14 cellular contexts compared by ENCODE assay signal in the genomic region with DNA sequence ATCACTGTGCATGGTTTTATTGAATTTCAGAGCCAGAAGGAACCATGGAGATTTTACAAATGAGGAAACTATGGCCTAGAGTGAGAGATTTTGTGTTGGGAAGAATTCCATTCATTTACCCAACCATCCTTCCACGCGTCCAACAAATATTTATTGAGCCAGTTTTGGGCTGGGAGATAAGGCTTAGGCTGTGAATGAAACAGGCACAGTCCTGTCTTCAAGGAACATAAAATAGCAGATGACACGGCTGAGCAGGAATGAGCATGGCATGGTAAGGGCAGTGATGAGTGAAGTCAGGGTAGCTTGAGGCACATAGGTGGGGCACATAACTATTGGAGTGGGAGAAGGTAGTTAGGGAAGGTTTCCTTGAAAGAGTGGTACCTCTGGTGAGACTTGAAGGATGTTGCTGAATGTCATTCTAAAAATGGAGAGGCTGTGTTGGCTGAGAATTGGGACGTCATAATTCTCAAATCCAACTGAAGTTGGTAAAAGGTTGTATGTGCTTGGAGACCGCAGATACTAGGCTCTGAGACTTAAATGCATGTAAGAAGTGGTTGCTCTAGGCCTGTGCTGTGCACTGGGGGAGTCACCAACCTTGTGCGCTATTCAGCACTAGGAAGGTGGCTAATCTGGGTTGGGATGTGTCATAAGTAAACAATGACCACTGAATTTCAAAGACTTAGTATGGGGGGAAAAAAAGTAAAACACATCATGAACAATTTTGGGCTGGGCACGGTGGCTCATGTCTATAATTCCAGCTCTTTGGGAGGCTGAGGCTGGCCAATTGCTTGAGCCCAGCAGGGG. TPM values are rescaled to one million over a fixed set of nuclear protein-coding genes. Genes with fewer than 3 reads are reported as not detected.
A peak's percentile ranks its signal among the peaks of the same experiment; 100 is the strongest.
DNase-seq lines count a peak whose midpoint lies in the region; ATAC-seq and TF ChIP-seq lines count a peak whose summit lies in the region.
"Had no signal": no experiment of that assay in that cellular context is flagged by ENCODE, and none has a peak within 500 bp of the region (broad histone marks: within the 10 kb centered on the region; RNA-seq: fewer than 3 reads in every experiment).

No MANE protein-coding gene starts in this region.

- WGBS in sigmoid colon, 2 donors = 80 to 86% methylated on average over 7 of the region's 7 CpGs

- peak overlapping the region in 3 of 4 donors; percentile 71 to 89 (median 80) for H3K27ac ChIP-seq in sigmoid colon
- H3K27ac ChIP-seq: SK-N-MC had no signal

- in situ Hi-C loops in astrocyte of the spinal cord (cut with HindIII; ENCODE audit: low sequenced_read_pairs) = no loop called here

- H3K36me3 ChIP-seq in sigmoid colon = no peaks in the 10 kb centered on the region

- peak; percentile 24 for DNase-seq in HS-5 (ENCODE audit: low read depth)
- DNase-seq in astrocyte of the spinal cord (ENCODE audit: low read depth, low spot score) = peak; percentile 69
- peak; percentile 65 for DNase-seq in fibroblast of villous mesenchyme (ENCODE audit: low read depth)
- DNase-seq in sigmoid colon = no peak
- no peak for DNase-seq in globus pallidus (ENCODE audit: low spot score)
- no peak for DNase-seq in DMS153 treated with DMSO at 0.1 percent for 48 hours (lab: John Stamatoyannopoulos, UW; ENCODE audit: unreplicated experiment)
- no peak for DNase-seq in stimulated activated CD4-positive, alpha-beta T cell treated with anti-CD3 and anti-CD28 coated beads, Interleukin-12 subunit alpha, Interleukin-12 subunit beta, amount 100 ng/mL, for 4 hours
- DNase-seq: activated B cell treated with CpG ODN at 0.5 μM for 24 hours, mucosa of descending colon, NCI-H1417 treated with DMSO at 0.1 percent for 48 hours, NCI-H526, testis had no signal

- TF ChIP-seq EP300 in sigmoid colon (IDR thresholded peaks at IDR 0.05) = no peak

- no peaks in the 10 kb centered on the region for H3K9me3 ChIP-seq in sigmoid colon
- H3K9me3 ChIP-seq: mucosa of descending colon, testis had no signal

- H3K27me3 ChIP-seq in sigmoid colon = no peaks in the 10 kb centered on the region
- H3K27me3 ChIP-seq: testis had no signal

- no peak for ATAC-seq in HG03159 (IDR thresholded peaks at IDR 0.05; ENCODE audit: unreplicated experiment)
- ATAC-seq: mucosa of descending colon had no signal

- peaks cover 0 to 88% (median 62%) of the 10 kb centered on the region in 4 donors for H3K4me1 ChIP-seq in sigmoid colon

- TF ChIP-seq CTCF in astrocyte of the spinal cord (IDR thresholded peaks at IDR 0.05; ENCODE audit: low read depth, low read length) = no peak
- no peak for TF ChIP-seq CTCF in fibroblast of villous mesenchyme (IDR thresholded peaks at IDR 0.05; ENCODE audit: insufficient read depth, low read depth, low read length)
- no peak for TF ChIP-seq CTCF in sigmoid colon (IDR thresholded peaks at IDR 0.05)

- H3K4me3 ChIP-seq in astrocyte of the spinal cord (ENCODE audit: low read depth, low read length) = no peak overlapping the region
- no peak overlapping the region for H3K4me3 ChIP-seq in fibroblast of villous mesenchyme (ENCODE audit: low read depth, low read length)
- H3K4me3 ChIP-seq in sigmoid colon = no peak overlapping the region
- H3K4me3 ChIP-seq: mucosa of descending colon, SK-N-MC, testis had no signal

- no peak for TF ChIP-seq POLR2A in sigmoid colon (IDR thresholded peaks at IDR 0.05)

- intact Hi-C loops in sigmoid colon (cut with DNase I) = no loop called here

RNA-seq across cellular contexts. Expression of a gene that starts 51.8 kb away (rescaled TPM):
- total RNA-seq in fibroblast of villous mesenchyme (209 and 244 TPM in 2 replicates), sigmoid colon (100 to 1,000 TPM; 155 to 200 (median 186) TPM)
- polyA plus RNA-seq in sigmoid colon = 10 to 100 TPM in 1 of 3 donors, 1 to 10 TPM in 2; 3.2 to 14.0 (median 4.2) TPM

Comparison
In these comparisons a context has a peak if more than half of its experiments do, and no peak if none do; other contexts are left out.
1. DNase-seq: peak in HS-5 (single experiment), astrocyte of the spinal cord (single experiment) and fibroblast of villous mesenchyme (single experiment); none in sigmoid colon (single experiment), globus pallidus (single experiment), DMS153 treated with DMSO at 0.1 percent for 48 hours (single experiment) and stimulated activated CD4-positive, alpha-beta T cell treated with anti-CD3 and anti-CD28 coated beads, Interleukin-12 subunit alpha, Interleukin-12 subunit beta, amount 100 ng/mL, for 4 hours (single experiment).